ENCODE assay signal across 17 cellular contexts in genomic region chr20:50471231-50471630, GRCh38. TPM values are rescaled to one million over a fixed set of nuclear protein-coding genes. Genes with fewer than 3 reads are reported as not detected.
DNase-seq lines count a peak whose midpoint lies in the region; TF ChIP-seq lines count a peak whose summit lies in the region.
"Had no signal": no experiment of that assay in that cellular context is flagged by ENCODE, and none has a peak within 500 bp of the region (broad histone marks: within the 10 kb centered on the region; RNA-seq: fewer than 3 reads in every experiment).

No MANE protein-coding gene starts in this region.

- no peaks in the 10 kb centered on the region for H3K36me3 ChIP-seq in tibial nerve
- no peaks in the 10 kb centered on the region for H3K36me3 ChIP-seq in uterus
- H3K36me3 ChIP-seq: left ventricle myocardium inferior had no signal

- no peak overlapping the region for H3K4me3 ChIP-seq in tibial nerve
- H3K4me3 ChIP-seq in uterus: no peak overlapping the region
- H3K4me3 ChIP-seq: GM23248, left ventricle myocardium inferior had no signal

- intact Hi-C loops in uterus (cut with DNase I; ENCODE audit: low total_unique reads): no loop called here

- peak overlapping the region; percentile 44 for H3K27ac ChIP-seq in 22Rv1
- H3K27ac ChIP-seq in tibial nerve: no peak overlapping the region
- H3K27ac ChIP-seq in uterus: no peak overlapping the region
- H3K27ac ChIP-seq: GM23248, left ventricle myocardium inferior had no signal

- 48 to 62% methylated on average over 1 of the region's 1 CpG for WGBS in tibial nerve, 2 donors

- no peak for TF ChIP-seq POLR2A in tibial nerve (IDR thresholded peaks at IDR 0.05)
- TF ChIP-seq POLR2A in uterus (IDR thresholded peaks at IDR 0.05): no peak

- H3K27me3 ChIP-seq in tibial nerve: no peaks in the 10 kb centered on the region
- no peaks in the 10 kb centered on the region for H3K27me3 ChIP-seq in uterus

- DNase-seq in COR-L47 (lab: John Stamatoyannopoulos, UW) (peak; percentile 43), NCI-H345 treated with DMSO at 0.1 percent for 48 hours (lab: John Stamatoyannopoulos, UW; ENCODE audit: unreplicated experiment) (peak; percentile 25), glomerular endothelial cell (ENCODE audit: extremely low read depth, low read depth, low spot score) (peak; percentile 85), nucleus accumbens (lab: John Stamatoyannopoulos, UW) (no peak), tibial nerve (ENCODE audit: low spot score in 2 of 2) (no peak), uterus (no peak)
- DNase-seq: activated CD4-positive, alpha-beta T cell treated with anti-CD3 and anti-CD28 coated beads, Interleukin-2, amount 10 ng/mL, durations not matched to agents 7 days and 5 days; cerebellar nuclear complex; GM23248; Kasumi-1; left ventricle myocardium inferior; naive thymus-derived CD4-positive, alpha-beta T cell; NCI-H1930; NK-92 treated with Interleukin-12 subunit alpha and Interleukin-12 subunit beta, amount 100 ng/mL, for 24 hours; substantia nigra; T1000 had no signal

- no peak for TF ChIP-seq EP300 in tibial nerve (IDR thresholded peaks at IDR 0.05)

- H3K9me3 ChIP-seq in tibial nerve: no peaks in the 10 kb centered on the region
- H3K9me3 ChIP-seq in uterus: no peaks in the 10 kb centered on the region
- H3K9me3 ChIP-seq: left ventricle myocardium inferior had no signal

- TF ChIP-seq CTCF in 22Rv1 (IDR thresholded peaks at IDR 0.05) (no peak), tibial nerve (IDR thresholded peaks at IDR 0.05) (no peak), uterus (IDR thresholded peaks at IDR 0.05) (no peak)

- peaks cover 0 to 23% (median 10%) of the 10 kb centered on the region in 4 donors for H3K4me1 ChIP-seq in tibial nerve
- no peaks in the 10 kb centered on the region for H3K4me1 ChIP-seq in uterus

RNA-seq across cellular contexts. Expression of gene PTPN1, which starts 39.0 kb away (rescaled TPM):
- total RNA-seq in glomerular endothelial cell (58.8 and 78.4 TPM in 2 replicates), tibial nerve (10 to 100 TPM; 20.7 to 26.7 (median 23.7) TPM), uterus (10 to 100 TPM; 14.1 to 33.9 (median 20.2) TPM)

Comparison
In these comparisons a context has a peak if more than half of its experiments do, and no peak if none do; other contexts are left out.
1. DNase-seq: peak in COR-L47 (single experiment), NCI-H345 treated with DMSO at 0.1 percent for 48 hours (single experiment) and glomerular endothelial cell (single experiment); none in nucleus accumbens (0 of 56), tibial nerve (0 of 2) and uterus (0 of 2).